Comparison of ENCODE assay signal across 1 cellular context in the genomic region with DNA sequence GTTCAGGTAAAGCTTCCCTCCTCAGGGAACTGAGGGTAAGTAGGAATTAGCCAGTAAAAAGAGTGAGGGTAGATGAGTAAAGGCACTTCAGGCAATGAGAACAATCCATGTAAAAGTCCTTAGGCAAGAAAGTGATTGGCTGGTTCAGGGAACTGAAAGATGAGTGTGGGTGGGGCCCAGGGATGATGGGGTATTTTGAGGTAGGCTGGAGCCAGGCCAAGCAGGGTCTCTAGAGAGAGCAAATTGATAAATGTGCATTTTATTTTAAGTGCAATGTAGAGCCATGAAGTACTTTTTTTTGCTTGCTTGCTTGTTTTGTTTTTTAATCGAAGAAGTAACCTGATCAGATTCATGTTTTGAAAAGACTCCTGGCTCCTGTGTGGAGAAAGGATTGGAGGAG.
TF ChIP-seq lines count a peak whose summit lies in the region.

No MANE protein-coding gene starts in this region.

TF ChIP-seq in WTC11, 78 proteins besides CTCF, POLR2A, EP300 and RAD21 (continued from another document):
- TF ChIP-seq, protein P1, sequence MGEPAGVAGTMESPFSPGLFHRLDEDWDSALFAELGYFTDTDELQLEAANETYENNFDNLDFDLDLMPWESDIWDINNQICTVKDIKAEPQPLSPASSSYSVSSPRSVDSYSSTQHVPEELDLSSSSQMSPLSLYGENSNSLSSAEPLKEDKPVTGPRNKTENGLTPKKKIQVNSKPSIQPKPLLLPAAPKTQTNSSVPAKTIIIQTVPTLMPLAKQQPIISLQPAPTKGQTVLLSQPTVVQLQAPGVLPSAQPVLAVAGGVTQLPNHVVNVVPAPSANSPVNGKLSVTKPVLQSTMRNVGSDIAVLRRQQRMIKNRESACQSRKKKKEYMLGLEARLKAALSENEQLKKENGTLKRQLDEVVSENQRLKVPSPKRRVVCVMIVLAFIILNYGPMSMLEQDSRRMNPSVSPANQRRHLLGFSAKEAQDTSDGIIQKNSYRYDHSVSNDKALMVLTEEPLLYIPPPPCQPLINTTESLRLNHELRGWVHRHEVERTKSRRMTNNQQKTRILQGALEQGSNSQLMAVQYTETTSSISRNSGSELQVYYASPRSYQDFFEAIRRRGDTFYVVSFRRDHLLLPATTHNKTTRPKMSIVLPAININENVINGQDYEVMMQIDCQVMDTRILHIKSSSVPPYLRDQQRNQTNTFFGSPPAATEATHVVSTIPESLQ (CRISPR knock-in tag; IDR thresholded peaks at IDR 0.05), result no peak
- TF ChIP-seq, protein P2, sequence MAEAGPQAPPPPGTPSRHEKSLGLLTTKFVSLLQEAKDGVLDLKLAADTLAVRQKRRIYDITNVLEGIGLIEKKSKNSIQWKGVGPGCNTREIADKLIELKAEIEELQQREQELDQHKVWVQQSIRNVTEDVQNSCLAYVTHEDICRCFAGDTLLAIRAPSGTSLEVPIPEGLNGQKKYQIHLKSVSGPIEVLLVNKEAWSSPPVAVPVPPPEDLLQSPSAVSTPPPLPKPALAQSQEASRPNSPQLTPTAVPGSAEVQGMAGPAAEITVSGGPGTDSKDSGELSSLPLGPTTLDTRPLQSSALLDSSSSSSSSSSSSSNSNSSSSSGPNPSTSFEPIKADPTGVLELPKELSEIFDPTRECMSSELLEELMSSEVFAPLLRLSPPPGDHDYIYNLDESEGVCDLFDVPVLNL (CRISPR knock-in tag; IDR thresholded peaks at IDR 0.05; ENCODE audit: borderline replicate concordance, low read depth), result no peak
- TF ChIP-seq ZNF416 (CRISPR knock-in tag; IDR thresholded peaks at IDR 0.05), result no peak
- TF ChIP-seq, protein P3, sequence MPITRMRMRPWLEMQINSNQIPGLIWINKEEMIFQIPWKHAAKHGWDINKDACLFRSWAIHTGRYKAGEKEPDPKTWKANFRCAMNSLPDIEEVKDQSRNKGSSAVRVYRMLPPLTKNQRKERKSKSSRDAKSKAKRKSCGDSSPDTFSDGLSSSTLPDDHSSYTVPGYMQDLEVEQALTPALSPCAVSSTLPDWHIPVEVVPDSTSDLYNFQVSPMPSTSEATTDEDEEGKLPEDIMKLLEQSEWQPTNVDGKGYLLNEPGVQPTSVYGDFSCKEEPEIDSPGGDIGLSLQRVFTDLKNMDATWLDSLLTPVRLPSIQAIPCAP (CRISPR knock-in tag; IDR thresholded peaks at IDR 0.05), result no peak
- TF ChIP-seq, protein P4, sequence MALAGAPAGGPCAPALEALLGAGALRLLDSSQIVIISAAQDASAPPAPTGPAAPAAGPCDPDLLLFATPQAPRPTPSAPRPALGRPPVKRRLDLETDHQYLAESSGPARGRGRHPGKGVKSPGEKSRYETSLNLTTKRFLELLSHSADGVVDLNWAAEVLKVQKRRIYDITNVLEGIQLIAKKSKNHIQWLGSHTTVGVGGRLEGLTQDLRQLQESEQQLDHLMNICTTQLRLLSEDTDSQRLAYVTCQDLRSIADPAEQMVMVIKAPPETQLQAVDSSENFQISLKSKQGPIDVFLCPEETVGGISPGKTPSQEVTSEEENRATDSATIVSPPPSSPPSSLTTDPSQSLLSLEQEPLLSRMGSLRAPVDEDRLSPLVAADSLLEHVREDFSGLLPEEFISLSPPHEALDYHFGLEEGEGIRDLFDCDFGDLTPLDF (CRISPR knock-in tag; IDR thresholded peaks at IDR 0.05), result no peak
- no peak for TF ChIP-seq SMAD3 (CRISPR knock-in tag; IDR thresholded peaks at IDR 0.05; ENCODE audit: borderline replicate concordance)
- TF ChIP-seq, protein P5, sequence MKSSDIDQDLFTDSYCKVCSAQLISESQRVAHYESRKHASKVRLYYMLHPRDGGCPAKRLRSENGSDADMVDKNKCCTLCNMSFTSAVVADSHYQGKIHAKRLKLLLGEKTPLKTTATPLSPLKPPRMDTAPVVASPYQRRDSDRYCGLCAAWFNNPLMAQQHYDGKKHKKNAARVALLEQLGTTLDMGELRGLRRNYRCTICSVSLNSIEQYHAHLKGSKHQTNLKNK (CRISPR knock-in tag; IDR thresholded peaks at IDR 0.05), result no peak
- TF ChIP-seq TP53 (CRISPR knock-in tag; IDR thresholded peaks at IDR 0.05), result no peak
- no peak for TF ChIP-seq RORB (CRISPR knock-in tag; IDR thresholded peaks at IDR 0.05)
- no peak for TF ChIP-seq ESRRA (CRISPR knock-in tag; IDR thresholded peaks at IDR 0.05; ENCODE audit: borderline replicate concordance)
- no peak for TF ChIP-seq SMAD4 (CRISPR knock-in tag; IDR thresholded peaks at IDR 0.05)
- TF ChIP-seq, protein P6, sequence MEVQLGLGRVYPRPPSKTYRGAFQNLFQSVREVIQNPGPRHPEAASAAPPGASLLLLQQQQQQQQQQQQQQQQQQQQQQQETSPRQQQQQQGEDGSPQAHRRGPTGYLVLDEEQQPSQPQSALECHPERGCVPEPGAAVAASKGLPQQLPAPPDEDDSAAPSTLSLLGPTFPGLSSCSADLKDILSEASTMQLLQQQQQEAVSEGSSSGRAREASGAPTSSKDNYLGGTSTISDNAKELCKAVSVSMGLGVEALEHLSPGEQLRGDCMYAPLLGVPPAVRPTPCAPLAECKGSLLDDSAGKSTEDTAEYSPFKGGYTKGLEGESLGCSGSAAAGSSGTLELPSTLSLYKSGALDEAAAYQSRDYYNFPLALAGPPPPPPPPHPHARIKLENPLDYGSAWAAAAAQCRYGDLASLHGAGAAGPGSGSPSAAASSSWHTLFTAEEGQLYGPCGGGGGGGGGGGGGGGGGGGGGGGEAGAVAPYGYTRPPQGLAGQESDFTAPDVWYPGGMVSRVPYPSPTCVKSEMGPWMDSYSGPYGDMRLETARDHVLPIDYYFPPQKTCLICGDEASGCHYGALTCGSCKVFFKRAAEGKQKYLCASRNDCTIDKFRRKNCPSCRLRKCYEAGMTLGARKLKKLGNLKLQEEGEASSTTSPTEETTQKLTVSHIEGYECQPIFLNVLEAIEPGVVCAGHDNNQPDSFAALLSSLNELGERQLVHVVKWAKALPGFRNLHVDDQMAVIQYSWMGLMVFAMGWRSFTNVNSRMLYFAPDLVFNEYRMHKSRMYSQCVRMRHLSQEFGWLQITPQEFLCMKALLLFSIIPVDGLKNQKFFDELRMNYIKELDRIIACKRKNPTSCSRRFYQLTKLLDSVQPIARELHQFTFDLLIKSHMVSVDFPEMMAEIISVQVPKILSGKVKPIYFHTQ (CRISPR knock-in tag; IDR thresholded peaks at IDR 0.05), result no peak
- TF ChIP-seq, protein P7, sequence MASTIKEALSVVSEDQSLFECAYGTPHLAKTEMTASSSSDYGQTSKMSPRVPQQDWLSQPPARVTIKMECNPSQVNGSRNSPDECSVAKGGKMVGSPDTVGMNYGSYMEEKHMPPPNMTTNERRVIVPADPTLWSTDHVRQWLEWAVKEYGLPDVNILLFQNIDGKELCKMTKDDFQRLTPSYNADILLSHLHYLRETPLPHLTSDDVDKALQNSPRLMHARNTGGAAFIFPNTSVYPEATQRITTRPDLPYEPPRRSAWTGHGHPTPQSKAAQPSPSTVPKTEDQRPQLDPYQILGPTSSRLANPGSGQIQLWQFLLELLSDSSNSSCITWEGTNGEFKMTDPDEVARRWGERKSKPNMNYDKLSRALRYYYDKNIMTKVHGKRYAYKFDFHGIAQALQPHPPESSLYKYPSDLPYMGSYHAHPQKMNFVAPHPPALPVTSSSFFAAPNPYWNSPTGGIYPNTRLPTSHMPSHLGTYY (CRISPR knock-in tag; IDR thresholded peaks at IDR 0.05), result no peak
- no peak for TF ChIP-seq CREM (CRISPR knock-in tag; IDR thresholded peaks at IDR 0.05)
- TF ChIP-seq, protein P8, sequence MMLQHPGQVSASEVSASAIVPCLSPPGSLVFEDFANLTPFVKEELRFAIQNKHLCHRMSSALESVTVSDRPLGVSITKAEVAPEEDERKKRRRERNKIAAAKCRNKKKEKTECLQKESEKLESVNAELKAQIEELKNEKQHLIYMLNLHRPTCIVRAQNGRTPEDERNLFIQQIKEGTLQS (CRISPR knock-in tag; conservative IDR thresholded peaks at IDR 0.05), result no peak
- no peak for TF ChIP-seq ZNF121 (CRISPR knock-in tag; IDR thresholded peaks at IDR 0.05)
